ENCODE assay signal across 8 cellular contexts in the genomic region with DNA sequence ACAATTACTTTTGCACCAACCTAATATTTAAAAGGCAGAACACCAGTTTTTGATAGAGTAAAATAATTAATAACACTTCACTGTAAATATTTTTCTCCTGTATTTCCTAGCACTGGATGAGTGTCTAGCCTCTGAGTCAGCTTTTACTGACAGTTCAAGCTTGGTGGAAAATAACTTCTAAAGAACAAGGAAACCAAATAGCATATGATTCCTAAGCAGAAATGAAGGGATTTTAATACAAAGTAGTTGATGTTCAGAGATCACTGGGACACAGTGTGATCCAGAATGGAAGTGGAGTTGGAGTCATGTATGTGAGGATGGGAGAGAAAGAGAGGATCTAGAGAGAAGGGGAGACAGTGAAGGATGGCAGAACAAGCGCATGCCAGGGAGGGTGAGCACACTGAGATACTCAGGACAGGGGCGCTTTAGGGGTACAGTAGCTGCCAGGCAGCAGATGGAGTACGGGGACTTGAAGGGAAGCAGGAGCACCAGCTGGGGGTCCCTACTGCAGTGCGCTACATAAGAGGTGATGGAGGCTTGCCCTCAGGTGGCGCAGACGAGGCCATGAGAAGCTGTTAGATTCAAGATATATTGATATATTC.
DNase-seq lines count a peak whose midpoint lies in the region; ATAC-seq, FAIRE-seq and TF ChIP-seq lines count a peak whose summit lies in the region.

No MANE protein-coding gene starts in this region.

- ATAC-seq in DND-41 (ENCODE audit: insufficient read depth, low read depth) (no peak), GM21529 (IDR thresholded peaks at IDR 0.05; ENCODE audit: unreplicated experiment) (peak; percentile 10), PC-3 (no peak), GM21717 (IDR thresholded peaks at IDR 0.05; ENCODE audit: unreplicated experiment) (no peak)

- intact Hi-C loops in PC-3 (cut with micrococcal nuclease) = no loop called here

- CTCF ChIA-PET in PC-3 (lab: Charles Lee) = no interaction called here

- H3K4me1 ChIP-seq in DND-41 (ENCODE audit: insufficient read depth, low read length) (no peaks in the 10 kb centered on the region), PC-3 (ENCODE audit: insufficient read depth, low read length) (peaks cover 37% of the 10 kb centered on the region)

- no peak overlapping the region for H3K4me3 ChIP-seq in DND-41 (ENCODE audit: low read depth in 1 of 2, low read length in 2 of 2)
- H3K4me3 ChIP-seq in PC-3 (ENCODE audit: low read length) = no peak overlapping the region

- no peaks in the 10 kb centered on the region for H3F3A ChIP-seq in PC-3 (ENCODE audit: low read length, unreplicated experiment)

- DNase-seq in DND-41 (no peak), PC-3 (peak; percentile 11), NCI-H1092 (lab: John Stamatoyannopoulos, UW) (no peak), DMS79 (lab: John Stamatoyannopoulos, UW) (no peak), NCI-H187 treated with DMSO at 0.1 percent for 48 hours (lab: John Stamatoyannopoulos, UW) (no peak)

- no peaks in the 10 kb centered on the region for H3K36me3 ChIP-seq in DND-41 (ENCODE audit: insufficient read depth, low read length)
- H3K36me3 ChIP-seq in PC-3 (ENCODE audit: low read depth, low read length) = no peaks in the 10 kb centered on the region

- no peak overlapping the region for H2AFZ ChIP-seq in DND-41 (ENCODE audit: low read depth, low read length)
- H2AFZ ChIP-seq in PC-3 (ENCODE audit: low read length) = no peak overlapping the region

- peak; percentile 86 for FAIRE-seq in islet of Langerhans (lab: Jason Lieb, UNC)

- H3K9me3 ChIP-seq in DND-41 (ENCODE audit: insufficient read depth, low read length, severe bottlenecking) (no peaks in the 10 kb centered on the region), PC-3 (ENCODE audit: low read length) (no peaks in the 10 kb centered on the region)

- 0 out of 2 replicates have a peak overlapping the region, but pooled peaks have one; percentile 29 for H3K27ac ChIP-seq in DND-41 (ENCODE audit: low read length)
- 0 out of 2 replicates have a peak overlapping the region, but pooled peaks have one; percentile 13 for H3K27ac ChIP-seq in PC-3 (ENCODE audit: low read length)

- no peaks in the 10 kb centered on the region for H3K79me2 ChIP-seq in DND-41 (ENCODE audit: insufficient read depth, low read length)
- H3K79me2 ChIP-seq in PC-3 (ENCODE audit: low read length) = no peaks in the 10 kb centered on the region

- no peaks in the 10 kb centered on the region for H3K27me3 ChIP-seq in DND-41 (ENCODE audit: insufficient read depth, low read length, poor library complexity)
- no peaks in the 10 kb centered on the region for H3K27me3 ChIP-seq in PC-3 (ENCODE audit: low read length)

- H3K9me2 ChIP-seq in PC-3 (replicated peaks; ENCODE audit: low read length) = no peaks in the 10 kb centered on the region

- H3K9ac ChIP-seq in DND-41 (ENCODE audit: low read depth, low read length) (no peak overlapping the region), PC-3 (ENCODE audit: low read length) (no peak overlapping the region)

- H3K4me2 ChIP-seq in DND-41 (ENCODE audit: insufficient read depth, low read length) = no peak overlapping the region
- H3K4me2 ChIP-seq in PC-3 (ENCODE audit: low read length) = no peak overlapping the region

- BruUV-seq in PC-3 (replicated peaks; lab: Mats Ljungman, UMichigan) = no TSS peak

- H4K20me1 ChIP-seq in DND-41 (ENCODE audit: insufficient read depth, low read length) = no peaks in the 10 kb centered on the region
- H4K20me1 ChIP-seq in PC-3 (ENCODE audit: low read length) = no peaks in the 10 kb centered on the region

- TF ChIP-seq CTCF in DND-41 (IDR thresholded peaks at IDR 0.05; ENCODE audit: borderline replicate concordance, extremely low read depth, low read length, poor library complexity, severe bottlenecking) = no peak
- no peak for TF ChIP-seq CTCF in PC-3 (conservative IDR thresholded peaks at IDR 0.05; ENCODE audit: low read depth, low read length)

- POLR2A ChIA-PET in PC-3 (lab: Charles Lee; ENCODE audit: unreplicated experiment) = no interaction called here
